In genomic region chr6:137809895-137810553, GRCh38 we compare ENCODE assay signal across 8 cellular contexts. TPM values are rescaled to one million over a fixed set of nuclear protein-coding genes. Genes with fewer than 3 reads are reported as not detected.
DNase-seq lines count a peak whose midpoint lies in the region; ATAC-seq, FAIRE-seq and TF ChIP-seq lines count a peak whose summit lies in the region.
"Not testable (repeated sequence)": the region's sequence is repeated elsewhere in the genome, so short reads cannot be mapped to it uniquely, and the experiment has no call there.

No MANE protein-coding gene starts in this region.

- not testable (repeated sequence) for BruUV-seq in K562 (replicated peaks; lab: Mats Ljungman, UMichigan)

- not testable (repeated sequence) for H3K4me2 ChIP-seq in K562 (ENCODE audit: insufficient read depth, low read length)

- not testable (repeated sequence) for TF ChIP-seq EP300 in K562 (IDR thresholded peaks at IDR 0.05; ENCODE audit: low read length)

- not testable (repeated sequence) for TF ChIP-seq POLR2A in GM12892 (IDR thresholded peaks at IDR 0.05; ENCODE audit: low read depth, low read length); K562 (conservative IDR thresholded peaks at IDR 0.05)

- H3K36me3 ChIP-seq in ACC112 (ENCODE audit: insufficient read depth, low read length); RWPE2 (ENCODE audit: low read depth); K562 (ENCODE audit: control insufficient read depth, insufficient read depth, low read length): not testable (repeated sequence)

- not testable (repeated sequence) for TF ChIP-seq CTCF in RWPE2 (IDR thresholded peaks at IDR 0.05; ENCODE audit: poor library complexity, severe bottlenecking); K562 (IDR thresholded peaks at IDR 0.05 in 2 of 3, conservative IDR thresholded peaks at IDR 0.05 in 1 of 3; ENCODE audit: insufficient read depth in 2 of 3, low read depth in 1 of 3, low read length in 3 of 3)

- ATAC-seq in RWPE2 (ENCODE audit: low read depth); K562; natural killer cell treated with Interleukin-12 subunit alpha and Interleukin-12 subunit beta and Interleukin-15 and Interleukin-18, amount 100 ng/mL, for 72 hours: not testable (repeated sequence)

- H3K4me1 Mint-ChIP-seq in activated CD4-positive, alpha-beta memory T cell treated with anti-CD3 and anti-CD28 coated beads for 36 hours (ENCODE audit: low read depth): peaks cover 58% of the 10 kb centered on the region
- peaks cover 76% of the 10 kb centered on the region for H3K4me1 Mint-ChIP-seq in activated naive CD4-positive, alpha-beta T cell treated with anti-CD3 and anti-CD28 coated beads for 36 hours (ENCODE audit: low read depth)
- peaks cover 19 to 26% of the 10 kb centered on the region in 2 donors for H3K4me1 Mint-ChIP-seq in immature natural killer cell
- peaks cover 33 to 37% of the 10 kb centered on the region in 2 donors for H3K4me1 Mint-ChIP-seq in natural killer cell treated with Interleukin-12 subunit alpha and Interleukin-12 subunit beta and Interleukin-15 and Interleukin-18, amount 100 ng/mL, for 72 hours (ENCODE audit: low read depth in 2 of 2)

- H3K9me3 ChIP-seq in RWPE2 (ENCODE audit: severe bottlenecking); K562 (replicated peaks; ENCODE audit: control insufficient read depth, insufficient read depth, low read depth, low read length): not testable (repeated sequence)

- H3K27me3 Mint-ChIP-seq in activated CD4-positive, alpha-beta memory T cell treated with anti-CD3 and anti-CD28 coated beads for 36 hours; activated naive CD4-positive, alpha-beta T cell treated with anti-CD3 and anti-CD28 coated beads for 36 hours (ENCODE audit: low read depth); immature natural killer cell (ENCODE audit: low read depth in 3 of 3); natural killer cell treated with Interleukin-12 subunit alpha and Interleukin-12 subunit beta and Interleukin-15 and Interleukin-18, amount 100 ng/mL, for 72 hours: not testable (repeated sequence)

- H3K27ac ChIP-seq in ACC112 (ENCODE audit: low read depth, low read length): peak overlapping the region; percentile 82
- H3K27ac ChIP-seq in RWPE2 (ENCODE audit: poor library complexity, severe bottlenecking): peak overlapping the region; percentile 93
- not testable (repeated sequence) for H3K27ac ChIP-seq in K562 (ENCODE audit: extremely low read depth, low read depth, low read length)

- DNase-seq in GM12892 (ENCODE audit: insufficient read length); RWPE2 (ENCODE audit: low spot score); activated CD4-positive, alpha-beta memory T cell treated with anti-CD3 and anti-CD28 coated beads for 36 hours; activated naive CD4-positive, alpha-beta T cell treated with anti-CD3 and anti-CD28 coated beads for 36 hours; K562 (ENCODE audit: extremely low read depth in 1 of 4, low spot score in 3 of 4); immature natural killer cell; natural killer cell treated with Interleukin-12 subunit alpha and Interleukin-12 subunit beta and Interleukin-15 and Interleukin-18, amount 100 ng/mL, for 72 hours (ENCODE audit: low spot score): not testable (repeated sequence)

- H3K9me1 ChIP-seq in K562 (ENCODE audit: control insufficient read depth, insufficient read depth, low read length): not testable (repeated sequence)

- POLR2A ChIA-PET in activated CD4-positive, alpha-beta memory T cell treated with anti-CD3 and anti-CD28 coated beads for 36 hours (lab: Charles Lee): interaction anchor here (1.8 to 2.4 kb wide), 2 partner anchors 11 to 60 kb away, joined by 6 to 8 read pairs; no protein-coding TSS in a partner anchor
- POLR2A ChIA-PET in K562 (lab: Yijun Ruan, JAX): interaction anchor here (2.1 kb wide), 1 partner anchor 12 kb away, joined by 6 read pairs; no protein-coding TSS in a partner anchor

- H3K4me1 ChIP-seq in ACC112 (ENCODE audit: control insufficient read depth, insufficient read depth, low read length, unreplicated experiment) (peaks cover 57% of the 10 kb centered on the region), RWPE2 (ENCODE audit: insufficient read depth, poor library complexity, severe bottlenecking) (peaks cover 54% of the 10 kb centered on the region), K562 (replicated peaks in 1 of 2; ENCODE audit: control insufficient read depth in 2 of 2, insufficient read depth in 2 of 2, low read length in 2 of 2) (peaks cover 14 to 25% of the 10 kb centered on the region in 2 experiments)

- peak overlapping the region; percentile 91 for H3K27ac Mint-ChIP-seq in activated CD4-positive, alpha-beta memory T cell treated with anti-CD3 and anti-CD28 coated beads for 36 hours
- H3K27ac Mint-ChIP-seq in activated naive CD4-positive, alpha-beta T cell treated with anti-CD3 and anti-CD28 coated beads for 36 hours: peak overlapping the region; percentile 24
- peak overlapping the region in 5 of 6 donors; percentile 81 to 96 (median 89) for H3K27ac Mint-ChIP-seq in immature natural killer cell
- peak overlapping the region; percentile 81 to 93 for H3K27ac Mint-ChIP-seq in natural killer cell treated with Interleukin-12 subunit alpha and Interleukin-12 subunit beta and Interleukin-15 and Interleukin-18, amount 100 ng/mL, for 72 hours

- peak; percentile 24 for FAIRE-seq in GM12892 (lab: Jason Lieb, UNC)
- not testable (repeated sequence) for FAIRE-seq in K562 (lab: Jason Lieb, UNC)

- not testable (repeated sequence) for H3K36me3 Mint-ChIP-seq in activated CD4-positive, alpha-beta memory T cell treated with anti-CD3 and anti-CD28 coated beads for 36 hours; activated naive CD4-positive, alpha-beta T cell treated with anti-CD3 and anti-CD28 coated beads for 36 hours (ENCODE audit: low read depth); immature natural killer cell; natural killer cell treated with Interleukin-12 subunit alpha and Interleukin-12 subunit beta and Interleukin-15 and Interleukin-18, amount 100 ng/mL, for 72 hours

- CTCF ChIA-PET in activated CD4-positive, alpha-beta memory T cell treated with anti-CD3 and anti-CD28 coated beads for 36 hours (lab: Charles Lee): interaction anchor here (0.6 to 6.4 kb wide), 6 partner anchors 11 to 166 kb away, joined by 3 to 61 read pairs (median 6); partner anchors contain the start of gene TNFAIP3
- CTCF ChIA-PET in activated naive CD4-positive, alpha-beta T cell treated with anti-CD3 and anti-CD28 coated beads for 36 hours (lab: Charles Lee): interaction anchor here (0.8 to 4.6 kb wide), 7 partner anchors 8 to 129 kb away, joined by 3 to 31 read pairs (median 5); no protein-coding TSS in a partner anchor
- CTCF ChIA-PET in K562 (lab: Yijun Ruan, JAX; ENCODE audit: low intra/inter-chr PET ratio): not testable (repeated sequence)

- H3K9ac ChIP-seq in K562 (ENCODE audit: insufficient read depth in 1 of 2, low read depth in 2 of 2, low read length in 2 of 2): not testable (repeated sequence)

- WGBS in K562 (ENCODE audit: insufficient coverage, low coverage, missing lambda C conversion rate): 80% methylated on average over 5 of the region's 7 CpGs

- H3K27me3 ChIP-seq in ACC112 (ENCODE audit: insufficient read depth, low read length); RWPE2 (ENCODE audit: insufficient read depth, poor library complexity, severe bottlenecking); K562 (ENCODE audit: control insufficient read depth in 2 of 2, insufficient read depth in 2 of 2, low read length in 2 of 2): not testable (repeated sequence)

- not testable (repeated sequence) for TF ChIP-seq RAD21 in K562 (CRISPR knock-in tag; conservative IDR thresholded peaks at IDR 0.05 in 1 of 2, IDR thresholded peaks at IDR 0.05 in 1 of 2)

- intact Hi-C loops in activated CD4-positive, alpha-beta memory T cell treated with anti-CD3 and anti-CD28 coated beads for 36 hours (cut with micrococcal nuclease): not testable (repeated sequence)
- intact Hi-C loops in activated naive CD4-positive, alpha-beta T cell treated with anti-CD3 and anti-CD28 coated beads for 36 hours (cut with micrococcal nuclease): loop anchor here (5.0 kb wide), 1 partner anchor 117 kb away; no protein-coding TSS in a partner anchor
- intact Hi-C loops in K562 (cut with micrococcal nuclease): loop anchor here (2.0 kb wide), 1 partner anchor 51 kb away; no protein-coding TSS in a partner anchor

- not testable (repeated sequence) for H3K79me2 ChIP-seq in ACC112 (ENCODE audit: control insufficient read depth, insufficient read depth, low read length, unreplicated experiment); K562 (ENCODE audit: control insufficient read depth, insufficient read depth, low read length)

- not testable (repeated sequence) for H2AFZ ChIP-seq in ACC112 (ENCODE audit: low read length, unreplicated experiment); K562 (ENCODE audit: low read depth, low read length)

- not testable (repeated sequence) for H3K9me3 Mint-ChIP-seq in activated CD4-positive, alpha-beta memory T cell treated with anti-CD3 and anti-CD28 coated beads for 36 hours; activated naive CD4-positive, alpha-beta T cell treated with anti-CD3 and anti-CD28 coated beads for 36 hours; immature natural killer cell; natural killer cell treated with Interleukin-12 subunit alpha and Interleukin-12 subunit beta and Interleukin-15 and Interleukin-18, amount 100 ng/mL, for 72 hours

- not testable (repeated sequence) for H3K4me3 ChIP-seq in ACC112 (ENCODE audit: low read depth, low read length); RWPE2 (ENCODE audit: severe bottlenecking); K562

- not testable (repeated sequence) for H4K20me1 ChIP-seq in K562 (replicated peaks; ENCODE audit: control insufficient read depth, insufficient read depth, low read length)

- in situ Hi-C loops in K562 (cut with MboI): loop anchor here (10.0 kb wide), 1 partner anchor 135 kb away; no protein-coding TSS in a partner anchor

- not testable (repeated sequence) for H3K4me3 Mint-ChIP-seq in activated CD4-positive, alpha-beta memory T cell treated with anti-CD3 and anti-CD28 coated beads for 36 hours; activated naive CD4-positive, alpha-beta T cell treated with anti-CD3 and anti-CD28 coated beads for 36 hours
- H3K4me3 Mint-ChIP-seq in immature natural killer cell: peak overlapping the region in 1 of 5 donors; percentile 3
- H3K4me3 Mint-ChIP-seq in natural killer cell treated with Interleukin-12 subunit alpha and Interleukin-12 subunit beta and Interleukin-15 and Interleukin-18, amount 100 ng/mL, for 72 hours: peak overlapping the region; percentile 81

RNA-seq across cellular contexts. Expression of gene TNFAIP3, which starts 57.0 kb away (rescaled TPM):
- 172 TPM for polyA plus RNA-seq in GM12892 (2012; ENCODE audit: missing spikeins)
- 100 to 1,000 TPM; 259 to 267 TPM for total RNA-seq in activated CD4-positive, alpha-beta memory T cell treated with anti-CD3 and anti-CD28 coated beads for 36 hours
- total RNA-seq in activated naive CD4-positive, alpha-beta T cell treated with anti-CD3 and anti-CD28 coated beads for 36 hours: 100 to 1,000 TPM; 289 to 294 TPM
- total RNA-seq in K562 (2011; cell fraction: chromatin; rRNA removed; ENCODE audit: low replicate concordance): 14.3 and 18.6 TPM in 2 replicates
- 8.0 and 9.1 TPM in 2 replicates for total RNA-seq in K562 (2011; cell fraction: nucleolus; rRNA removed)
- total RNA-seq in K562 (2011; cell fraction: nucleoplasm; rRNA removed): 10.2 and 11.3 TPM in 2 replicates
- total RNA-seq in K562 (2014; rRNA removed) (5.9 and 6.2 TPM in 2 replicates), K562 (2014; rRNA removed; fragmentation: Illumina TruSeq; extraction: Trizol) (6.5 and 6.9 TPM in 2 replicates), K562 (2015; rRNA removed; fragmentation: Illumina TruSeq; extraction: Trizol) (4.6 TPM in 2 replicates), K562 (2021) (12.5 and 17.0 TPM in 2 replicates)
- polyA plus RNA-seq in K562 (2011; rRNA removed) (6.4 and 11.8 TPM in 2 replicates), K562 (2014; fragmentation: Illumina TruSeq; extraction: Trizol) (9.8 and 11.5 TPM in 2 replicates), K562 (2014; fragmentation: Nextera tagmentation; extraction: Ambion mirVana) (1 to 10 TPM in 1 of 2 experiments, under 1 TPM in 1; 0.79 to 1.3 TPM), K562 (2014; rRNA removed) (9.2 and 9.5 TPM in 2 replicates), immature natural killer cell (100 to 1,000 TPM in 2 of 3 donors, 10 to 100 TPM in 1; 55.8 to 118 (median 117) TPM)
- polyA plus RNA-seq in K562 (2011; cell fraction: cytosol; rRNA removed): 2.5 and 5.0 TPM in 2 replicates
- polyA plus RNA-seq in K562 (2011; cell fraction: nucleus; rRNA removed): 21.1 and 33.6 TPM in 2 replicates
- 5.7 and 26.6 TPM in 2 replicates for polyA plus RNA-seq in K562 (2012)
- 5.4 and 11.3 TPM in 2 replicates for polyA minus RNA-seq in K562 (2011; rRNA and poly(A)+ RNA removed)
- 2.9 and 4.6 TPM in 2 replicates for polyA minus RNA-seq in K562 (2011; cell fraction: cytosol; rRNA and poly(A)+ RNA removed)
- polyA minus RNA-seq in K562 (2011; cell fraction: nucleus; rRNA and poly(A)+ RNA removed): 6.7 and 20.5 TPM in 2 replicates
- 100 to 1,000 TPM; 121 to 244 TPM for total RNA-seq in natural killer cell treated with Interleukin-12 subunit alpha and Interleukin-12 subunit beta and Interleukin-15 and Interleukin-18, amount 100 ng/mL, for 72 hours

Comparison
In these comparisons a context has a peak if more than half of its experiments do, and no peak if none do; other contexts are left out.
1. H3K27ac Mint-ChIP-seq: peak in every context shown above with its lines; median percentile 91 in activated CD4-positive, alpha-beta memory T cell treated with anti-CD3 and anti-CD28 coated beads for 36 hours; 89 in immature natural killer cell; 87 in natural killer cell treated with Interleukin-12 subunit alpha and Interleukin-12 subunit beta and Interleukin-15 and Interleukin-18, amount 100 ng/mL, for 72 hours; 24 in activated naive CD4-positive, alpha-beta T cell treated with anti-CD3 and anti-CD28 coated beads for 36 hours.
2. RNA of gene TNFAIP3, which starts 57.0 kb away (total RNA-seq): 289 to 294 TPM in activated naive CD4-positive, alpha-beta T cell treated with anti-CD3 and anti-CD28 coated beads for 36 hours, 259 to 267 TPM in activated CD4-positive, alpha-beta memory T cell treated with anti-CD3 and anti-CD28 coated beads for 36 hours and 121 to 244 TPM in natural killer cell treated with Interleukin-12 subunit alpha and Interleukin-12 subunit beta and Interleukin-15 and Interleukin-18, amount 100 ng/mL, for 72 hours; 4.6 to 18.6 TPM in K562; every median in the first group is over 4 times any median in the second.